In genomic region chr17:60545465-60546191, GRCh38 we compare ENCODE assay signal across 21 cellular contexts. TPM values are rescaled to one million over a fixed set of nuclear protein-coding genes. Genes with fewer than 3 reads are reported as not detected.
DNase-seq lines count a peak whose midpoint lies in the region; ATAC-seq, FAIRE-seq and TF ChIP-seq lines count a peak whose summit lies in the region.
"Had no signal": no experiment of that assay in that cellular context is flagged by ENCODE, and none has a peak within 500 bp of the region (broad histone marks: within the 10 kb centered on the region; RNA-seq: fewer than 3 reads in every experiment).

No MANE protein-coding gene starts in this region.

- no peak overlapping the region for H3K23ac ChIP-seq in H1 (ENCODE audit: insufficient read length)

- 89% methylated on average over 9 of the region's 9 CpGs; no CpG with 5 or more reads in 1 of the 2 experiments for WGBS in H1 (ENCODE audit: extremely low coverage in 1 of 2, insufficient coverage in 1 of 2, insufficient read length in 1 of 2, insufficient replicate concordance in 2 of 2, low coverage in 1 of 2, low lambda C conversion rate in 2 of 2, missing lambda C conversion rate in 1 of 2), 2 experiments

- no peaks in the 10 kb centered on the region for H4K20me1 ChIP-seq in H1 (replicated peaks in 1 of 2; ENCODE audit: control insufficient read depth in 1 of 2, insufficient read depth in 2 of 2, low read length in 2 of 2)

- POLR2A ChIA-PET in H1 (lab: Charles Lee; ENCODE audit: partially characterized antibody), result interaction anchor here (1.4 to 2.2 kb wide), 2 partner anchors 19 to 54 kb away, joined by 5 to 8 read pairs; partner anchors contain the start of genes APPBP2 and PPM1D
- POLR2A ChIA-PET in CD4-positive, alpha-beta T cell (lab: Charles Lee), result no interaction called here
- POLR2A ChIA-PET in activated CD4-positive, alpha-beta T cell treated with anti-CD3 and anti-CD28 coated beads for 36 hours (lab: Charles Lee), result no interaction called here

- H3K4me1 ChIP-seq in H1 (replicated peaks in 1 of 4; ENCODE audit: control insufficient read depth in 3 of 4, insufficient read depth in 4 of 4, low read length in 3 of 4), result no peaks in the 10 kb centered on the region

- no peak for FAIRE-seq in H1 (lab: Jason Lieb, UNC)
- FAIRE-seq: A204.1, RCC 7860 had no signal

- H3K9me3 ChIP-seq in H1 (ENCODE audit: insufficient read depth in 2 of 2, low read depth in 1 of 2, low read length in 1 of 2), result no peaks in the 10 kb centered on the region; a peak in 1 of 4 replicates
- H3K9me3 ChIP-seq in CD4-positive, alpha-beta T cell (ENCODE audit: control insufficient read depth, low read length), result no peaks in the 10 kb centered on the region
- H3K9me3 ChIP-seq: SK-N-SH had no signal

- no peaks in the 10 kb centered on the region for H3K36me3 Mint-ChIP-seq in CD4-positive, alpha-beta T cell (ENCODE audit: low read depth)
- no peaks in the 10 kb centered on the region for H3K36me3 Mint-ChIP-seq in activated CD4-positive, alpha-beta T cell treated with anti-CD3 and anti-CD28 coated beads for 36 hours (ENCODE audit: low read depth)
- H3K36me3 Mint-ChIP-seq: CD4-positive, alpha-beta memory T cell had no signal

- no peak overlapping the region for H3K4me3 ChIP-seq in H1 (ENCODE audit: extremely low read depth in 1 of 4, insufficient read depth in 2 of 4, low read depth in 3 of 4, low read length in 4 of 4)

- no peak overlapping the region for H3K14ac ChIP-seq in H1 (ENCODE audit: insufficient read length)

- H2BK5ac ChIP-seq in H1 (ENCODE audit: low read depth, low read length), result no peak overlapping the region

- DNase-seq in Ammon's horn (ENCODE audit: low spot score) (peak; percentile 17), NCI-H526 (lab: John Stamatoyannopoulos, UW) (peak; percentile 27 to 36), H1 (ENCODE audit: low read depth in 1 of 2, low spot score in 2 of 2) (no peak), midbrain (lab: John Stamatoyannopoulos, UW) (peak; percentile 12), NCI-H1436 treated with DMSO at 0.1 percent for 48 hours (lab: John Stamatoyannopoulos, UW) (no peak)
- DNase-seq in CD4-positive, alpha-beta T cell, result no peak
- DNase-seq in activated CD4-positive, alpha-beta T cell treated with anti-CD3 and anti-CD28 coated beads for 36 hours, result no peak
- DNase-seq in stimulated activated CD4-positive, alpha-beta T cell treated with anti-CD3 and anti-CD28 coated beads, Interleukin-15, amount 100 ng/mL, for 24 hours, result no peak
- DNase-seq: CD4-positive, alpha-beta memory T cell; DMS153; GDM1; IMR-90; NCI-H1417 treated with DMSO at 0.1 percent for 48 hours; NCI-H1930; NCI-H2171 treated with DMSO at 0.1 percent for 48 hours; NCI-H446; NCI-H774; SHP77; SK-N-SH had no signal

- H4K8ac ChIP-seq in H1 (ENCODE audit: extremely low read depth, insufficient read depth, low read length), result no peak overlapping the region

- H4K91ac ChIP-seq in H1 (replicated peaks; ENCODE audit: insufficient read length, low read length), result no peak overlapping the region

- no peak overlapping the region for H3K56ac ChIP-seq in H1 (replicated peaks; ENCODE audit: insufficient read length, low read depth, low read length)

- no peak overlapping the region for H2AFZ ChIP-seq in H1 (ENCODE audit: low read length)

- no peaks in the 10 kb centered on the region for H3K79me2 ChIP-seq in H1 (ENCODE audit: control insufficient read depth in 1 of 2, insufficient read depth in 2 of 2, low read length in 2 of 2)

- no peak overlapping the region for H3K18ac ChIP-seq in H1 (ENCODE audit: extremely low read depth, low read length)

- no peaks in the 10 kb centered on the region for H3K9me3 Mint-ChIP-seq in CD4-positive, alpha-beta T cell
- no peaks in the 10 kb centered on the region for H3K9me3 Mint-ChIP-seq in activated CD4-positive, alpha-beta T cell treated with anti-CD3 and anti-CD28 coated beads for 36 hours (ENCODE audit: low read depth)
- H3K9me3 Mint-ChIP-seq: CD4-positive, alpha-beta memory T cell had no signal

- H3K27me3 ChIP-seq in H1 (replicated peaks in 1 of 4; ENCODE audit: control insufficient read depth in 3 of 4, extremely low read depth in 1 of 4, insufficient read depth in 3 of 4, low read length in 3 of 4), result no peaks in the 10 kb centered on the region
- no peaks in the 10 kb centered on the region for H3K27me3 ChIP-seq in CD4-positive, alpha-beta T cell (ENCODE audit: control insufficient read depth, insufficient read depth, low read length)

- no peak for ATAC-seq in CD4-positive, alpha-beta T cell (ENCODE audit: poor library complexity)
- no peak for ATAC-seq in activated CD4-positive, alpha-beta T cell treated with anti-CD3 and anti-CD28 coated beads for 36 hours

- no peak overlapping the region for H2BK15ac ChIP-seq in H1 (ENCODE audit: low read length)

- no peak overlapping the region for H2BK12ac ChIP-seq in H1 (ENCODE audit: low read depth, low read length)

- H3K4me1 Mint-ChIP-seq in CD4-positive, alpha-beta T cell (ENCODE audit: low read depth), result no peaks in the 10 kb centered on the region
- H3K4me1 Mint-ChIP-seq in activated CD4-positive, alpha-beta T cell treated with anti-CD3 and anti-CD28 coated beads for 36 hours, result no peaks in the 10 kb centered on the region
- H3K4me1 Mint-ChIP-seq: CD4-positive, alpha-beta memory T cell had no signal

- no peak overlapping the region for H2BK20ac ChIP-seq in H1 (ENCODE audit: low read length)

- H3K27ac Mint-ChIP-seq in CD4-positive, alpha-beta T cell, result no peak overlapping the region
- no peak overlapping the region for H3K27ac Mint-ChIP-seq in activated CD4-positive, alpha-beta T cell treated with anti-CD3 and anti-CD28 coated beads for 36 hours

- no peak overlapping the region for H3K4me3 Mint-ChIP-seq in CD4-positive, alpha-beta T cell
- H3K4me3 Mint-ChIP-seq in activated CD4-positive, alpha-beta T cell treated with anti-CD3 and anti-CD28 coated beads for 36 hours, result no peak overlapping the region
- H3K4me3 Mint-ChIP-seq: CD4-positive, alpha-beta memory T cell had no signal

- H2AK5ac ChIP-seq in H1 (ENCODE audit: low read depth, low read length), result no peak overlapping the region

- TF ChIP-seq CTCF in H1 (IDR thresholded peaks at IDR 0.05; ENCODE audit: control extremely low read depth in 1 of 3, insufficient read depth in 1 of 3, low read depth in 1 of 3, low read length in 3 of 3), result no peak
- no peak for TF ChIP-seq CTCF in CD4-positive, alpha-beta T cell (IDR thresholded peaks at IDR 0.05)

- no peaks in the 10 kb centered on the region for H3K79me1 ChIP-seq in H1 (ENCODE audit: low read depth, low read length)

- no peak overlapping the region for H4K5ac ChIP-seq in H1 (ENCODE audit: insufficient read length, low read depth, low read length)

- no peak overlapping the region for H2BK120ac ChIP-seq in H1 (replicated peaks; ENCODE audit: low read depth, low read length)

- no peaks in the 10 kb centered on the region for H3K36me3 ChIP-seq in H1 (ENCODE audit: control insufficient read depth in 2 of 4, insufficient read depth in 4 of 4, low read length in 3 of 4)

- 0 out of 4 replicates have a peak overlapping the region, but pooled peaks of 1 of the 2 experiments have one; percentile 28 for H3K4me2 ChIP-seq in H1 (ENCODE audit: insufficient read depth in 1 of 2, low read depth in 2 of 2, low read length in 2 of 2)
- H3K4me2 ChIP-seq: SK-N-SH had no signal

- no peaks in the 10 kb centered on the region for H3K27me3 Mint-ChIP-seq in CD4-positive, alpha-beta T cell
- H3K27me3 Mint-ChIP-seq in activated CD4-positive, alpha-beta T cell treated with anti-CD3 and anti-CD28 coated beads for 36 hours, result no peaks in the 10 kb centered on the region
- H3K27me3 Mint-ChIP-seq: CD4-positive, alpha-beta memory T cell had no signal

- no peak for TF ChIP-seq RAD21 in H1 (IDR thresholded peaks at IDR 0.05 in 1 of 2, conservative IDR thresholded peaks at IDR 0.05 in 1 of 2; ENCODE audit: low read depth in 2 of 2, low read length in 2 of 2)

- no peak overlapping the region for H3K9ac ChIP-seq in H1 (replicated peaks in 1 of 4; ENCODE audit: extremely low read depth in 1 of 4, low read depth in 3 of 4, low read length in 3 of 4)
- H3K9ac ChIP-seq: SK-N-SH had no signal

- H3K4ac ChIP-seq in H1 (replicated peaks; ENCODE audit: insufficient read length, low read depth, low read length), result no peak overlapping the region

- CTCF ChIA-PET in H1 (lab: Charles Lee; ENCODE audit: partially characterized antibody), result interaction anchor here (0.8 to 5.3 kb wide), 2 partner anchors 24 to 27 kb away, joined by 6 to 18 read pairs; no protein-coding TSS in a partner anchor
- CTCF ChIA-PET in CD4-positive, alpha-beta T cell (lab: Charles Lee), result no interaction called here
- CTCF ChIA-PET in activated CD4-positive, alpha-beta T cell treated with anti-CD3 and anti-CD28 coated beads for 36 hours (lab: Charles Lee), result interaction anchor here (1.2 to 1.5 kb wide), 2 partner anchors 19 to 23 kb away, joined by 3 to 4 read pairs; no protein-coding TSS in a partner anchor

- intact Hi-C loops in CD4-positive, alpha-beta T cell (cut with DNase I, micrococcal nuclease), result no loop called here
- intact Hi-C loops in activated CD4-positive, alpha-beta T cell treated with anti-CD3 and anti-CD28 coated beads for 36 hours (cut with DNase I, micrococcal nuclease), result no loop called here

- no peak for TF ChIP-seq EP300 in H1 (IDR thresholded peaks at IDR 0.05; ENCODE audit: borderline replicate concordance in 1 of 2, low read depth in 2 of 2, low read length in 2 of 2)

- no peaks in the 10 kb centered on the region for H3K23me2 ChIP-seq in H1 (ENCODE audit: low read depth, low read length)

- no peak overlapping the region for H3K27ac ChIP-seq in H1 (ENCODE audit: low read depth, low read length)
- H3K27ac ChIP-seq in CD4-positive, alpha-beta T cell (ENCODE audit: low read depth, low read length), result no peak overlapping the region

- no peak for TF ChIP-seq POLR2A in H1 (IDR thresholded peaks at IDR 0.05; ENCODE audit: control extremely low read depth in 1 of 2, low read depth in 2 of 2, low read length in 2 of 2)

RNA-seq across cellular contexts. Expression of gene APPBP2, which starts 19.6 kb away (rescaled TPM):
- total RNA-seq in H1 (2021; fragmentation: NEBNext Ultra II Directional; extraction: Animal tissue kit (Norgen Biotek cat#: 25700)), result 18.0 and 20.5 TPM in 2 replicates
- polyA plus RNA-seq in H1 (2011; rRNA removed), result 1.9 and 3.3 TPM in 2 replicates
- polyA plus RNA-seq in H1 (2011; cell fraction: cytosol; rRNA removed), result 4.6 TPM
- polyA plus RNA-seq in H1 (2011; cell fraction: nucleus; rRNA removed), result 2.6 TPM
- polyA plus RNA-seq in H1 (2012, experiment 1 of 2), result 9.7 to 14.7 TPM (median 10.5 TPM) in 4 replicates
- polyA plus RNA-seq in H1 (2012, experiment 2 of 2), result 0.81 TPM
- polyA plus RNA-seq in H1 (2013, experiment 1 of 2), result 4.5 TPM
- polyA plus RNA-seq in H1 (2013, experiment 2 of 2), result 4.2 TPM
- 11.2 and 17.8 TPM in 2 replicates for polyA minus RNA-seq in H1 (2011; rRNA and poly(A)+ RNA removed)
- polyA minus RNA-seq in H1 (2011; cell fraction: cytosol; rRNA and poly(A)+ RNA removed), result 16.5 TPM
- polyA minus RNA-seq in H1 (2011; cell fraction: nucleus; rRNA and poly(A)+ RNA removed), result 8.3 TPM
- total RNA-seq in CD4-positive, alpha-beta T cell, result 10 to 100 TPM; 18.5 to 18.7 TPM
- 10 to 100 TPM; 21.4 to 28.8 TPM for total RNA-seq in activated CD4-positive, alpha-beta T cell treated with anti-CD3 and anti-CD28 coated beads for 36 hours

RNA-seq across cellular contexts. Expression of gene PPM1D, which starts 54.4 kb away (rescaled TPM):
- 15.7 and 16.7 TPM in 2 replicates for total RNA-seq in H1 (2021; fragmentation: NEBNext Ultra II Directional; extraction: Animal tissue kit (Norgen Biotek cat#: 25700))
- 4.9 and 5.0 TPM in 2 replicates for polyA plus RNA-seq in H1 (2011; rRNA removed)
- 5.7 TPM for polyA plus RNA-seq in H1 (2011; cell fraction: cytosol; rRNA removed)
- polyA plus RNA-seq in H1 (2011; cell fraction: nucleus; rRNA removed), result 4.2 TPM
- polyA plus RNA-seq in H1 (2012, experiment 1 of 2), result 9.2 to 15.7 TPM (median 11.0 TPM) in 4 replicates
- polyA plus RNA-seq in H1 (2012, experiment 2 of 2), result 1.5 TPM
- 6.8 TPM for polyA plus RNA-seq in H1 (2013, experiment 1 of 2)
- 6.8 TPM for polyA plus RNA-seq in H1 (2013, experiment 2 of 2)
- 9.9 and 13.2 TPM in 2 replicates for polyA minus RNA-seq in H1 (2011; rRNA and poly(A)+ RNA removed)
- polyA minus RNA-seq in H1 (2011; cell fraction: cytosol; rRNA and poly(A)+ RNA removed), result 5.5 TPM
- 12.9 TPM for polyA minus RNA-seq in H1 (2011; cell fraction: nucleus; rRNA and poly(A)+ RNA removed)
- total RNA-seq in CD4-positive, alpha-beta T cell, result 10 to 100 TPM; 18.1 to 18.3 TPM
- total RNA-seq in activated CD4-positive, alpha-beta T cell treated with anti-CD3 and anti-CD28 coated beads for 36 hours, result 1 to 10 TPM; 9.3 to 9.7 TPM

Comparison
In these comparisons a context has a peak if more than half of its experiments do, and no peak if none do; other contexts are left out.
1. DNase-seq: peak in Ammon's horn (single experiment), NCI-H526 (2 of 2) and midbrain (single experiment); none in H1 (0 of 2), CD4-positive, alpha-beta T cell (0 of 10), activated CD4-positive, alpha-beta T cell treated with anti-CD3 and anti-CD28 coated beads for 36 hours (single experiment), stimulated activated CD4-positive, alpha-beta T cell treated with anti-CD3 and anti-CD28 coated beads, Interleukin-15, amount 100 ng/mL, for 24 hours (single experiment) and NCI-H1436 treated with DMSO at 0.1 percent for 48 hours (single experiment).